In genomic region chr2:114610677-114611076, GRCh38 we compare ENCODE assay signal across 29 cellular contexts.
DNase-seq lines count a peak whose midpoint lies in the region; ATAC-seq and TF ChIP-seq lines count a peak whose summit lies in the region.
"Had no signal": no experiment of that assay in that cellular context is flagged by ENCODE, and none has a peak within 500 bp of the region (broad histone marks: within the 10 kb centered on the region; RNA-seq: fewer than 3 reads in every experiment).

No MANE protein-coding gene starts in this region.

- H3K9ac ChIP-seq in SK-N-SH: no peak overlapping the region
- no peak overlapping the region for H3K9ac ChIP-seq in smooth muscle cell (ENCODE audit: low read depth)
- H3K9ac ChIP-seq: KMS-11 had no signal

- POLR2A ChIA-PET in SK-N-SH (lab: Yijun Ruan, JAX) (no interaction called here), WTC11 (lab: Charles Lee) (no interaction called here)

- H3F3A ChIP-seq in SK-N-SH (replicated peaks; ENCODE audit: insufficient read depth) (no peaks in the 10 kb centered on the region), smooth muscle cell (ENCODE audit: low read depth) (no peaks in the 10 kb centered on the region)

- no peak overlapping the region for H3K4me3 Mint-ChIP-seq in WTC11
- H3K4me3 Mint-ChIP-seq: activated naive CD8-positive, alpha-beta T cell treated with anti-CD3 and anti-CD28 coated beads for 36 hours; CD8-positive, alpha-beta T cell; immature natural killer cell had no signal

- H3K9me2 ChIP-seq in SK-N-SH: no peaks in the 10 kb centered on the region

- no peak overlapping the region for H3K27ac Mint-ChIP-seq in WTC11
- H3K27ac Mint-ChIP-seq: activated naive CD8-positive, alpha-beta T cell treated with anti-CD3 and anti-CD28 coated beads for 36 hours; CD8-positive, alpha-beta T cell; immature natural killer cell had no signal

- no peak overlapping the region for H3K4me3 ChIP-seq in SK-N-SH (ENCODE audit: low read depth in 2 of 2, low read length in 1 of 2)
- H3K4me3 ChIP-seq in thyroid gland (replicated peaks in 1 of 3): no peak overlapping the region
- H3K4me3 ChIP-seq in smooth muscle cell: no peak overlapping the region
- H3K4me3 ChIP-seq: A549, ascending aorta, gastrocnemius medialis, HAP-1, left lung, psoas muscle, sigmoid colon, vagina had no signal

- peaks cover 25% of the 10 kb centered on the region for H3K4me1 Mint-ChIP-seq in WTC11
- H3K4me1 Mint-ChIP-seq: activated naive CD8-positive, alpha-beta T cell treated with anti-CD3 and anti-CD28 coated beads for 36 hours; immature natural killer cell had no signal

- no peaks in the 10 kb centered on the region for H3K27me3 Mint-ChIP-seq in WTC11 (ENCODE audit: low read depth)
- H3K27me3 Mint-ChIP-seq: activated naive CD8-positive, alpha-beta T cell treated with anti-CD3 and anti-CD28 coated beads for 36 hours had no signal

- intact Hi-C loops in thyroid gland (cut with DNase I): no loop called here

- H3K9me3 Mint-ChIP-seq in WTC11: peaks cover 48% of the 10 kb centered on the region
- H3K9me3 Mint-ChIP-seq: activated naive CD8-positive, alpha-beta T cell treated with anti-CD3 and anti-CD28 coated beads for 36 hours; CD8-positive, alpha-beta T cell had no signal

- 2% methylated on average over 7 of the region's 7 CpGs for WGBS in SK-N-SH (ENCODE audit: low lambda C conversion rate)
- WGBS in thyroid gland, 2 donors: 63 to 73% methylated on average over 7 of the region's 7 CpGs
- WGBS in smooth muscle cell (ENCODE audit: low lambda C conversion rate): 53% methylated on average over 7 of the region's 7 CpGs

- H2AFZ ChIP-seq in SK-N-SH (ENCODE audit: low read depth) (no peak overlapping the region), smooth muscle cell (ENCODE audit: low read depth) (no peak overlapping the region)

- no peaks in the 10 kb centered on the region for H4K20me1 ChIP-seq in SK-N-SH (ENCODE audit: insufficient read depth)
- H4K20me1 ChIP-seq in smooth muscle cell (ENCODE audit: low read depth): no peaks in the 10 kb centered on the region

- no peak for ATAC-seq in SK-N-SH treated with all-trans-retinoic acid at 6 μM for 48 hours
- ATAC-seq in WTC11: peak; percentile 47
- no peak for ATAC-seq in HG02870 (IDR thresholded peaks at IDR 0.05; ENCODE audit: unreplicated experiment)
- no peak for ATAC-seq in HG02884 (IDR thresholded peaks at IDR 0.05; ENCODE audit: unreplicated experiment)
- ATAC-seq: A549; CD8-positive, alpha-beta T cell; gastrocnemius medialis; left lung; psoas muscle had no signal

- H3K9me3 ChIP-seq in SK-N-SH: no peaks in the 10 kb centered on the region
- H3K9me3 ChIP-seq in thyroid gland: no peaks in the 10 kb centered on the region
- no peaks in the 10 kb centered on the region for H3K9me3 ChIP-seq in smooth muscle cell (replicated peaks; ENCODE audit: low read depth)
- H3K9me3 ChIP-seq: A549, ascending aorta, gastrocnemius medialis, HAP-1, left lung, psoas muscle, sigmoid colon, vagina had no signal

- H3K27ac ChIP-seq in SK-N-SH (ENCODE audit: low read depth in 2 of 2, low read length in 1 of 2) (no peak overlapping the region), thyroid gland (no peak overlapping the region), smooth muscle cell (ENCODE audit: low read depth) (no peak overlapping the region)
- H3K27ac ChIP-seq: A549, ascending aorta, gastrocnemius medialis, KMS-11, left lung, psoas muscle, sigmoid colon, vagina had no signal

- H3K79me2 ChIP-seq in SK-N-SH (ENCODE audit: insufficient read depth) (no peaks in the 10 kb centered on the region), smooth muscle cell (ENCODE audit: low read depth) (no peaks in the 10 kb centered on the region)

- H3K4me1 ChIP-seq in SK-N-SH (ENCODE audit: control insufficient read depth in 1 of 2, insufficient read depth in 2 of 2, low read depth in 1 of 2, low read length in 1 of 2) (no peaks in the 10 kb centered on the region), thyroid gland (no peaks in the 10 kb centered on the region), smooth muscle cell (ENCODE audit: low read depth) (no peaks in the 10 kb centered on the region)
- H3K4me1 ChIP-seq: A549, ascending aorta, gastrocnemius medialis, left lung, psoas muscle, sigmoid colon, vagina had no signal

- no peak overlapping the region for H3K4me2 ChIP-seq in SK-N-SH
- H3K4me2 ChIP-seq in smooth muscle cell: no peak overlapping the region
- H3K4me2 ChIP-seq: A549, KMS-11 had no signal

- TF ChIP-seq EP300 in SK-N-SH (IDR thresholded peaks at IDR 0.05; ENCODE audit: borderline replicate concordance in 1 of 2, low read depth in 1 of 2, low read length in 1 of 2): no peak

- no peaks in the 10 kb centered on the region for H3K36me3 ChIP-seq in SK-N-SH (replicated peaks in 1 of 2; ENCODE audit: control insufficient read depth in 1 of 2, insufficient read depth in 2 of 2, low read length in 1 of 2)
- H3K36me3 ChIP-seq in thyroid gland: no peaks in the 10 kb centered on the region
- no peaks in the 10 kb centered on the region for H3K36me3 ChIP-seq in smooth muscle cell (ENCODE audit: low read depth)
- H3K36me3 ChIP-seq: ascending aorta, gastrocnemius medialis, HAP-1, left lung, sigmoid colon, vagina had no signal

- no peak for TF ChIP-seq RAD21 in SK-N-SH (IDR thresholded peaks at IDR 0.05; ENCODE audit: low read length)

- no peaks in the 10 kb centered on the region for H3K27me3 ChIP-seq in SK-N-SH (ENCODE audit: insufficient read depth)
- no peaks in the 10 kb centered on the region for H3K27me3 ChIP-seq in thyroid gland
- peaks cover 13% of the 10 kb centered on the region for H3K27me3 ChIP-seq in smooth muscle cell (ENCODE audit: low read depth)
- H3K27me3 ChIP-seq: ascending aorta, gastrocnemius medialis, left lung, sigmoid colon, vagina had no signal

- H3K36me3 Mint-ChIP-seq in WTC11: peaks cover 12% of the 10 kb centered on the region
- H3K36me3 Mint-ChIP-seq: activated naive CD8-positive, alpha-beta T cell treated with anti-CD3 and anti-CD28 coated beads for 36 hours; CD8-positive, alpha-beta T cell; immature natural killer cell had no signal

- TF ChIP-seq POLR2A in thyroid gland (IDR thresholded peaks at IDR 0.05): no peak

- CTCF ChIA-PET in SK-N-SH (lab: Yijun Ruan, JAX): no interaction called here
- CTCF ChIA-PET in WTC11 (lab: Charles Lee): no interaction called here

- no peak for TF ChIP-seq CTCF in SK-N-SH (IDR thresholded peaks at IDR 0.05)
- TF ChIP-seq CTCF in WTC11 (IDR thresholded peaks at IDR 0.05): no peak
- TF ChIP-seq CTCF in thyroid gland (IDR thresholded peaks at IDR 0.05): no peak
- TF ChIP-seq CTCF in smooth muscle cell (IDR thresholded peaks at IDR 0.05; ENCODE audit: borderline replicate concordance, insufficient read depth, poor library complexity, severe bottlenecking): no peak

- DNase-seq in SK-N-SH (peak; percentile 0), WTC11 (ENCODE audit: low spot score) (no peak), iPS-NIHi7 (ENCODE audit: extremely low spot score) (peak; percentile 20), thyroid gland (no peak), smooth muscle cell (lab: John Stamatoyannopoulos, UW; ENCODE audit: unreplicated experiment) (no peak)
- DNase-seq: activated CD4-positive, alpha-beta T cell treated with anti-CD3 and anti-CD28 coated beads for 4 hours; activated CD8-positive, alpha-beta memory T cell treated with anti-CD3 and anti-CD28 coated beads for 24 hours; activated effector memory CD4-positive, alpha-beta T cell treated with anti-CD3 and anti-CD28 coated beads, Interleukin-2, amount 50 U/mL, for 16 hours; activated naive CD8-positive, alpha-beta T cell treated with anti-CD3 and anti-CD28 coated beads for 36 hours; AML-193; CD8-positive, alpha-beta T cell; cortex of kidney; DMS153; gastrocnemius medialis; immature natural killer cell; NCI-H2029; NCI-H345; psoas muscle; sigmoid colon; stimulated activated naive CD4-positive, alpha-beta T cell treated with Interleukin-2 at 50 U/mL for 16 hours had no signal

TF ChIP-seq in SK-N-SH, 30 proteins besides CTCF, POLR2A, EP300 and RAD21 (continues in another document):
- no peak for TF ChIP-seq RFX5 (IDR thresholded peaks at IDR 0.05; ENCODE audit: low read length)
- TF ChIP-seq USF2 (IDR thresholded peaks at IDR 0.05; ENCODE audit: borderline replicate concordance, low read depth, low read length): no peak
- no peak for TF ChIP-seq CHD2 (IDR thresholded peaks at IDR 0.05; ENCODE audit: low read length, partially characterized antibody)
- no peak for TF ChIP-seq TCF12 (IDR thresholded peaks at IDR 0.05)

TF ChIP-seq in SK-N-SH treated with all-trans-retinoic acid at 6 μM for 48 hours, 23 proteins besides CTCF, POLR2A, EP300 and RAD21 (continues in another document):
- TF ChIP-seq BACH2 (CRISPR knock-in tag; IDR thresholded peaks at IDR 0.05; ENCODE audit: borderline replicate concordance): no peak
- TF ChIP-seq ESRRG (CRISPR knock-in tag; IDR thresholded peaks at IDR 0.05): no peak
- TF ChIP-seq POU6F1 (CRISPR knock-in tag; IDR thresholded peaks at IDR 0.05; ENCODE audit: borderline replicate concordance, low read depth): no peak

TF ChIP-seq in WTC11, 78 proteins besides CTCF, POLR2A, EP300 and RAD21 (continues in another document):
- no peak for TF ChIP-seq ZNF317 (CRISPR knock-in tag; IDR thresholded peaks at IDR 0.05; ENCODE audit: borderline replicate concordance, low read depth)
- TF ChIP-seq ZNF219 (CRISPR knock-in tag; IDR thresholded peaks at IDR 0.05; ENCODE audit: borderline replicate concordance): no peak
- TF ChIP-seq ZBTB21 (CRISPR knock-in tag; IDR thresholded peaks at IDR 0.05; ENCODE audit: borderline replicate concordance): no peak
- no peak for TF ChIP-seq USF2 (CRISPR knock-in tag; IDR thresholded peaks at IDR 0.05)
- no peak for TF ChIP-seq ETV6 (CRISPR knock-in tag; IDR thresholded peaks at IDR 0.05)
- TF ChIP-seq SOX15 (CRISPR knock-in tag; IDR thresholded peaks at IDR 0.05): no peak
- TF ChIP-seq ATF1 (CRISPR knock-in tag; IDR thresholded peaks at IDR 0.05): no peak
- TF ChIP-seq ZNF263 (CRISPR knock-in tag; IDR thresholded peaks at IDR 0.05; ENCODE audit: low read depth): no peak
- TF ChIP-seq NR1H2 (CRISPR knock-in tag; IDR thresholded peaks at IDR 0.05): no peak

Comparison
In these comparisons a context has a peak if more than half of its experiments do, and no peak if none do; other contexts are left out.
1. DNase-seq: peak in SK-N-SH (single experiment) and iPS-NIHi7 (single experiment); none in WTC11 (single experiment), thyroid gland (0 of 2) and smooth muscle cell (single experiment).